ENCODE assay signal across 12 cellular contexts in the genomic region with DNA sequence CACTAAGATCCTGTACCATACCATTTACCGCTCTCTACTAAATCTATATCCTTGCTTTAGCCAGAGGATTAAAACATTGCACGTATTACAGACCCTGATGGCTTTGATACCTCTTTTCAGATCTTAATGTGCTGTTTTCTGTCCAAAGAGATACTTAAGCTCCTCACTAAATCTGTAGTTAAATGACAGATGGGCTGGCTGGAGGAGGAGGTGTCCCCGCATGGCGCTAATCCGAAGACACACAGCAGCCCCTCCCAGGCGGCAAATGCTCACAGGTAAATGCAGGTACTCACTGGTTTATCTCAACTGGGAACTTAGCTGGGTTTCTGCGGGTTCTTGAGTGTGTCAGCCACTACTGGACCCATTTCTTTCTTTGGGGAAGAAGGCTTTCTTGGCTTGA. TPM values are rescaled to one million over a fixed set of nuclear protein-coding genes. Genes with fewer than 3 reads are reported as not detected.
DNase-seq lines count a peak whose midpoint lies in the region; ATAC-seq, FAIRE-seq and TF ChIP-seq lines count a peak whose summit lies in the region.
"Had no signal": no experiment of that assay in that cellular context is flagged by ENCODE, and none has a peak within 500 bp of the region (broad histone marks: within the 10 kb centered on the region; RNA-seq: fewer than 3 reads in every experiment).

No MANE protein-coding gene starts in this region.

- no peaks in the 10 kb centered on the region for H3K9me3 ChIP-seq in CD8-positive, alpha-beta memory T cell (ENCODE audit: low read length)
- H3K9me3 ChIP-seq in astrocyte (ENCODE audit: insufficient read depth, low read depth, low read length): no peaks in the 10 kb centered on the region

- peaks cover 64% of the 10 kb centered on the region for H3K79me2 ChIP-seq in astrocyte (ENCODE audit: insufficient read depth, low read length)

- H2AFZ ChIP-seq in astrocyte (ENCODE audit: low read depth, low read length): no peak overlapping the region

- peak overlapping the region; percentile 96 for H3K4me2 ChIP-seq in astrocyte (ENCODE audit: low read length)

- H3K4me3 Mint-ChIP-seq in CD8-positive, alpha-beta memory T cell: peak overlapping the region; percentile 88 to 95 (median 92)
- H3K4me3 Mint-ChIP-seq in IgD-negative memory B cell (peak overlapping the region; percentile 55 to 97 (median 88)), astrocyte (ENCODE audit: unreplicated experiment) (peak overlapping the region; percentile 93)
- H3K4me3 Mint-ChIP-seq in natural killer cell treated with Interleukin-12 subunit alpha and Interleukin-12 subunit beta and Interleukin-15 and Interleukin-18, amount 100 ng/mL, for 72 hours: peak overlapping the region; percentile 96

- peaks cover 5% of the 10 kb centered on the region for H3K36me3 ChIP-seq in CD8-positive, alpha-beta memory T cell (ENCODE audit: insufficient read depth, low read length)
- peaks cover 18% of the 10 kb centered on the region for H3K36me3 ChIP-seq in astrocyte (ENCODE audit: insufficient read depth, low read length)

- CTCF ChIA-PET in CD8-positive, alpha-beta memory T cell (lab: Charles Lee): interaction anchor here (1.1 kb wide), 1 partner anchor 141 kb away, joined by 4 read pairs; no protein-coding TSS in a partner anchor

- no peak overlapping the region for H3K27ac ChIP-seq in CD8-positive, alpha-beta memory T cell (ENCODE audit: low read depth, low read length)
- no peak overlapping the region for H3K27ac ChIP-seq in astrocyte (ENCODE audit: low read depth, low read length)
- H3K27ac ChIP-seq: foreskin keratinocyte had no signal

- no peak overlapping the region for H3K9ac ChIP-seq in astrocyte (ENCODE audit: low read length)

- no peak overlapping the region for H3K4me3 ChIP-seq in CD8-positive, alpha-beta memory T cell (ENCODE audit: low read length)
- no peak overlapping the region for H3K4me3 ChIP-seq in astrocyte (ENCODE audit: insufficient read depth, low read depth, low read length)

- peaks cover 53 to 74% (median 61%) of the 10 kb centered on the region in 3 donors for H3K4me1 Mint-ChIP-seq in CD8-positive, alpha-beta memory T cell
- H3K4me1 Mint-ChIP-seq in IgD-negative memory B cell: peaks cover 30 to 47% (median 41%) of the 10 kb centered on the region in 3 donors
- peaks cover 18% of the 10 kb centered on the region for H3K4me1 Mint-ChIP-seq in astrocyte (ENCODE audit: low read depth, unreplicated experiment)
- H3K4me1 Mint-ChIP-seq in natural killer cell treated with Interleukin-12 subunit alpha and Interleukin-12 subunit beta and Interleukin-15 and Interleukin-18, amount 100 ng/mL, for 72 hours (ENCODE audit: low read depth in 2 of 2): peaks cover 48 to 63% of the 10 kb centered on the region in 2 donors

- H3K4me1 ChIP-seq in CD8-positive, alpha-beta memory T cell (ENCODE audit: insufficient read depth, low read length): peaks cover 60% of the 10 kb centered on the region
- H3K4me1 ChIP-seq in astrocyte (ENCODE audit: insufficient read depth, low read length): peaks cover 37% of the 10 kb centered on the region

- no peak for DNase-seq in CD8-positive, alpha-beta memory T cell
- DNase-seq in astrocyte (ENCODE audit: low read depth): no peak
- no peak for DNase-seq in natural killer cell treated with Interleukin-12 subunit alpha and Interleukin-12 subunit beta and Interleukin-15 and Interleukin-18, amount 100 ng/mL, for 72 hours (ENCODE audit: low spot score)
- no peak for DNase-seq in DMS153 treated with DMSO at 0.1 percent for 48 hours (lab: John Stamatoyannopoulos, UW; ENCODE audit: unreplicated experiment)
- DNase-seq in NCI-H526 treated with DMSO at 0.1 percent for 48 hours (lab: John Stamatoyannopoulos, UW): no peak
- DNase-seq: cortex of kidney, DMS79 treated with DMSO at 0.1 percent for 48 hours, foreskin keratinocyte, T-helper 9 cell had no signal

- ATAC-seq in natural killer cell treated with Interleukin-12 subunit alpha and Interleukin-12 subunit beta and Interleukin-15 and Interleukin-18, amount 100 ng/mL, for 72 hours: no peak
- ATAC-seq in GM18868 (IDR thresholded peaks at IDR 0.05; ENCODE audit: unreplicated experiment): no peak
- no peak for ATAC-seq in HG03460 (IDR thresholded peaks at IDR 0.05; ENCODE audit: unreplicated experiment)
- ATAC-seq: foreskin keratinocyte had no signal

- peaks cover 2 to 53% (median 3%) of the 10 kb centered on the region in 3 donors for H3K36me3 Mint-ChIP-seq in CD8-positive, alpha-beta memory T cell
- H3K36me3 Mint-ChIP-seq in IgD-negative memory B cell: peaks cover 10% of the 10 kb centered on the region
- peaks cover 5% of the 10 kb centered on the region for H3K36me3 Mint-ChIP-seq in astrocyte (ENCODE audit: low read depth, unreplicated experiment)
- H3K36me3 Mint-ChIP-seq in natural killer cell treated with Interleukin-12 subunit alpha and Interleukin-12 subunit beta and Interleukin-15 and Interleukin-18, amount 100 ng/mL, for 72 hours: no peaks in the 10 kb centered on the region

- no peaks in the 10 kb centered on the region for H3K9me3 Mint-ChIP-seq in CD8-positive, alpha-beta memory T cell
- H3K9me3 Mint-ChIP-seq in IgD-negative memory B cell (no peaks in the 10 kb centered on the region), astrocyte (ENCODE audit: unreplicated experiment) (no peaks in the 10 kb centered on the region)
- H3K9me3 Mint-ChIP-seq in natural killer cell treated with Interleukin-12 subunit alpha and Interleukin-12 subunit beta and Interleukin-15 and Interleukin-18, amount 100 ng/mL, for 72 hours: no peaks in the 10 kb centered on the region

- H3K27me3 ChIP-seq in CD8-positive, alpha-beta memory T cell (ENCODE audit: insufficient read depth, low read length, poor library complexity, severe bottlenecking): no peaks in the 10 kb centered on the region
- H3K27me3 ChIP-seq in astrocyte (ENCODE audit: insufficient read depth, low read length): no peaks in the 10 kb centered on the region
- H3K27me3 ChIP-seq: foreskin keratinocyte had no signal

- no peak for TF ChIP-seq CTCF in astrocyte (IDR thresholded peaks at IDR 0.05; ENCODE audit: insufficient read depth, low read depth, low read length)

- peak overlapping the region; percentile 83 to 99 (median 96) for H3K27ac Mint-ChIP-seq in CD8-positive, alpha-beta memory T cell
- H3K27ac Mint-ChIP-seq in IgD-negative memory B cell (peak overlapping the region in 2 of 3 donors; percentile 53 to 73), astrocyte (ENCODE audit: unreplicated experiment) (no peak overlapping the region)
- H3K27ac Mint-ChIP-seq in natural killer cell treated with Interleukin-12 subunit alpha and Interleukin-12 subunit beta and Interleukin-15 and Interleukin-18, amount 100 ng/mL, for 72 hours: peak overlapping the region; percentile 88 to 89

- H4K20me1 ChIP-seq in astrocyte (ENCODE audit: insufficient read depth, low read length): peaks cover 69% of the 10 kb centered on the region

- peaks cover 0 to 2% of the 10 kb centered on the region in 2 donors for H3K27me3 Mint-ChIP-seq in CD8-positive, alpha-beta memory T cell
- H3K27me3 Mint-ChIP-seq in IgD-negative memory B cell (no peaks in the 10 kb centered on the region), astrocyte (ENCODE audit: low read depth, unreplicated experiment) (peaks cover 5% of the 10 kb centered on the region)
- H3K27me3 Mint-ChIP-seq in natural killer cell treated with Interleukin-12 subunit alpha and Interleukin-12 subunit beta and Interleukin-15 and Interleukin-18, amount 100 ng/mL, for 72 hours: no peaks in the 10 kb centered on the region

- no peak for FAIRE-seq in astrocyte (lab: Jason Lieb, UNC)

- POLR2A ChIA-PET in CD8-positive, alpha-beta memory T cell (lab: Charles Lee): no interaction called here

RNA-seq across cellular contexts. Expression of gene LPCAT1, which starts 2.7 kb away (rescaled TPM):
- total RNA-seq in CD8-positive, alpha-beta memory T cell: 100 to 1,000 TPM in 1 of 2 experiments, 10 to 100 TPM in 1; 92.5 to 101 TPM
- polyA plus RNA-seq in CD8-positive, alpha-beta memory T cell: 95.9 TPM
- 76.4 TPM for polyA plus RNA-seq in IgD-negative memory B cell
- total RNA-seq in astrocyte: 35.7 and 41.9 TPM in 2 replicates
- 100 to 1,000 TPM in 1 of 2 donors, 10 to 100 TPM in 1; 90.0 to 179 TPM for total RNA-seq in natural killer cell treated with Interleukin-12 subunit alpha and Interleukin-12 subunit beta and Interleukin-15 and Interleukin-18, amount 100 ng/mL, for 72 hours
